Comparison of ENCODE assay signal across 8 cellular contexts in the genomic region with DNA sequence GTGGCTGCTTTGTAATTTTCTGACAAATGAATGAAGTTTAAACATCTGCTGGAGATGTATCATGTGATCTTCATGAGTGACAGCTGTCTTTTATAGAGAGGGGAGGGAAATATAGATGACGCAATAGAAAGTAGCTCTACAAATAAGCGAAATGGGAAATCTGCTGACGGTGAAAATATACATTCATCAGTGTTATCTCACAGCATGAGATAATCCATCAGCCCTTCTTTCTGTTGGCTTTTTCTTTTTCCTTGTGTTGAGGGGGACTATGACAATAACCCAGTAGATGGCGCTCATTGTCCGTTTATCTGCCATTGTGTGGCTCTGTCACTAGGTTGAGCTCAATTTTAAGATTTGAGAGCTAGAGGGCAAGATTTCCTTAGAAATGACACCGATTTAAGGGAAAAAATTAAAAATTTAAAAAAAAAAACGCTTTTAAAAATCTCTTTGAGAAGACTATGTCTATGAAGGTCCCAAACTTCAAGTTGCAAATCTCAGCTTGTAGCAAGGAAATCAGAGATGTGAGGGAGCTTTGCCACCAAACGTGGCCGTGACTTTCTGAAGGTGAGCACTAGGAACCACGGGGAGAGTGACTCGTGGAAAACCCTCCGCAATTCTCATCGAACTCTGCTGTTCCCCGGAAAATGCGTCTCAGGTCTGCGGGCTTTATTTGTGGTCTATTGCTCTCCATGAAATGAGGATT.
DNase-seq lines count a peak whose midpoint lies in the region; ATAC-seq and TF ChIP-seq lines count a peak whose summit lies in the region.

No MANE protein-coding gene starts in this region.

- no peak overlapping the region for H2BK120ac ChIP-seq in mesendoderm (ENCODE audit: low read depth, low read length)

- no peak overlapping the region for H2BK5ac ChIP-seq in mesendoderm (ENCODE audit: low read length)

- no peak overlapping the region for H3K4me2 ChIP-seq in mesendoderm (ENCODE audit: low read length)

- no peaks in the 10 kb centered on the region for H3K79me1 ChIP-seq in mesendoderm (ENCODE audit: low read length)

- no peak overlapping the region for H4K5ac ChIP-seq in mesendoderm (ENCODE audit: low read length)

- H3K23ac ChIP-seq in mesendoderm (ENCODE audit: low read length): no peak overlapping the region

- H3K27me3 ChIP-seq in effector memory CD4-positive, alpha-beta T cell (replicated peaks; ENCODE audit: control insufficient read depth, insufficient read depth, low read length, poor library complexity, severe bottlenecking): no peaks in the 10 kb centered on the region
- no peaks in the 10 kb centered on the region for H3K27me3 ChIP-seq in mesendoderm (ENCODE audit: insufficient read depth, low read length, poor library complexity)

- H3K4me1 ChIP-seq in effector memory CD4-positive, alpha-beta T cell (ENCODE audit: control insufficient read depth, insufficient read depth, low read length, poor library complexity, severe bottlenecking): peaks cover 3% of the 10 kb centered on the region
- no peaks in the 10 kb centered on the region for H3K4me1 ChIP-seq in mesendoderm (ENCODE audit: control insufficient read depth, low read depth, low read length)

- ATAC-seq in HG02884 (IDR thresholded peaks at IDR 0.05; ENCODE audit: unreplicated experiment): peak; percentile 75
- peak; percentile 56 to 74 for ATAC-seq in activated CD4-positive, CD25-positive, alpha-beta regulatory T cell treated with anti-CD3 and anti-CD28 coated beads, Interleukin-2, amount 50 U/mL, for 24 hours
- ATAC-seq in stimulated activated naive CD8-positive, alpha-beta T cell treated with anti-CD3 and anti-CD28 coated beads, Interleukin-15, Interleukin-2, amounts not matched to agents 100 U/mL and 50 U/mL, for 24 hours: peak; percentile 65

- H3K56ac ChIP-seq in mesendoderm (ENCODE audit: low read length): no peak overlapping the region

- no peak overlapping the region for H3K18ac ChIP-seq in mesendoderm (ENCODE audit: low read length)

- no CpG with 5 or more reads among the region's 16 CpGs for WGBS in mesendoderm (ENCODE audit: extremely low coverage, insufficient coverage, low lambda C conversion rate)

- in situ Hi-C loops in GM13976 (cut with MboI; ENCODE audit: low sequenced_read_pairs, unreplicated experiment): loop anchor here (25.0 kb wide), 1 partner anchor 1762 kb away; no protein-coding TSS in a partner anchor

- H3K27ac ChIP-seq in effector memory CD4-positive, alpha-beta T cell (ENCODE audit: insufficient read depth, low read length, poor library complexity, severe bottlenecking): no peak overlapping the region
- H3K27ac ChIP-seq in mesendoderm (ENCODE audit: low read depth, low read length): no peak overlapping the region

- no peak overlapping the region for H3K4ac ChIP-seq in mesendoderm (ENCODE audit: low read depth, low read length)

- no peak overlapping the region for H4K8ac ChIP-seq in mesendoderm (ENCODE audit: low read depth, low read length)

- no peak overlapping the region for H3K9ac ChIP-seq in mesendoderm (ENCODE audit: low read length)

- no peaks in the 10 kb centered on the region for H3K9me3 ChIP-seq in effector memory CD4-positive, alpha-beta T cell (ENCODE audit: control insufficient read depth, low read length)

- H2AK5ac ChIP-seq in mesendoderm (ENCODE audit: low read length): no peak overlapping the region

- H3K79me2 ChIP-seq in mesendoderm (ENCODE audit: control insufficient read depth, insufficient read depth, low read length): no peaks in the 10 kb centered on the region

- no peaks in the 10 kb centered on the region for H3K36me3 ChIP-seq in effector memory CD4-positive, alpha-beta T cell (ENCODE audit: control insufficient read depth, insufficient read depth, low read length)
- H3K36me3 ChIP-seq in mesendoderm (ENCODE audit: control insufficient read depth, insufficient read depth, low read length): no peaks in the 10 kb centered on the region

- TF ChIP-seq CTCF in GM13976 (IDR thresholded peaks at IDR 0.05; ENCODE audit: borderline replicate concordance, control extremely low read depth, extremely low read depth, insufficient read depth, missing control alignments): peak; percentile 74

- no peak overlapping the region for H3K4me3 ChIP-seq in effector memory CD4-positive, alpha-beta T cell (ENCODE audit: insufficient read depth, low read depth, low read length, poor library complexity, severe bottlenecking)
- H3K4me3 ChIP-seq in mesendoderm (ENCODE audit: low read length): no peak overlapping the region

- DNase-seq in AG08396 (ENCODE audit: low spot score): peak; percentile 76
- DNase-seq in GM13976 (ENCODE audit: low spot score): peak; percentile 87
- peak; percentile 13 for DNase-seq in NCI-H2107 (lab: John Stamatoyannopoulos, UW)
- DNase-seq in effector memory CD4-positive, alpha-beta T cell: peak in 2 of 3 donors; percentile 13 to 28
- DNase-seq in mesendoderm: peak; percentile 84
- peak; percentile 63 for DNase-seq in stimulated activated naive CD8-positive, alpha-beta T cell treated with anti-CD3 and anti-CD28 coated beads, Interleukin-15, Interleukin-2, amounts not matched to agents 100 U/mL and 50 U/mL, for 24 hours

- no peak overlapping the region for H2BK15ac ChIP-seq in mesendoderm (replicated peaks; ENCODE audit: low read depth)

Comparison
In these comparisons a context has a peak if more than half of its experiments do, and no peak if none do; other contexts are left out.
1. DNase-seq: peak in every context shown above with its lines; median percentile 87 in GM13976; 84 in mesendoderm; 76 in AG08396; 63 in stimulated activated naive CD8-positive, alpha-beta T cell treated with anti-CD3 and anti-CD28 coated beads, Interleukin-15, Interleukin-2, amounts not matched to agents 100 U/mL and 50 U/mL, for 24 hours; 20 in effector memory CD4-positive, alpha-beta T cell; 13 in NCI-H2107.